Comparison of ENCODE assay signal across 12 cellular contexts in genomic region chr7:158549176-158549833, GRCh38. TPM values are rescaled to one million over a fixed set of nuclear protein-coding genes. Genes with fewer than 3 reads are reported as not detected.
A peak's percentile ranks its signal among the peaks of the same experiment; 100 is the strongest.
DNase-seq lines count a peak whose midpoint lies in the region; ATAC-seq and TF ChIP-seq lines count a peak whose summit lies in the region.
"Had no signal": no experiment of that assay in that cellular context is flagged by ENCODE, and none has a peak within 500 bp of the region (broad histone marks: within the 10 kb centered on the region; RNA-seq: fewer than 3 reads in every experiment).

No MANE protein-coding gene starts in this region.

- peak overlapping the region; percentile 39 for H2BK5ac ChIP-seq in neuronal stem cell (ENCODE audit: low read length)

- no peak overlapping the region for H3K27ac Mint-ChIP-seq in HFFc6
- H3K27ac Mint-ChIP-seq: CD8-positive, alpha-beta memory T cell; stimulated activated memory B cell treated with anti-CD40 and anti-IgM and Interleukin-4, amounts not matched to agents 10 μg/mL and 1 μg/mL and 100 μg/mL, for 72 hours had no signal

- H3K9ac ChIP-seq in BLaER1 (peak overlapping the region; percentile 74), neuronal stem cell (ENCODE audit: low read depth, low read length, poor library complexity) (no peak overlapping the region)

- no peaks in the 10 kb centered on the region for H3K36me3 Mint-ChIP-seq in HFFc6 (ENCODE audit: low read depth)
- H3K36me3 Mint-ChIP-seq: CD8-positive, alpha-beta memory T cell; stimulated activated memory B cell treated with anti-CD40 and anti-IgM and Interleukin-4, amounts not matched to agents 10 μg/mL and 1 μg/mL and 100 μg/mL, for 72 hours had no signal

- H2BK15ac ChIP-seq in neuronal stem cell (ENCODE audit: low read length) = peak overlapping the region; percentile 75

- intact Hi-C loops in esophagus muscularis mucosa (cut with DNase I) = no loop called here

- H2BK12ac ChIP-seq in neuronal stem cell (ENCODE audit: low read length) = no peak overlapping the region

- H3K4me3 Mint-ChIP-seq in HFFc6 = no peak overlapping the region
- H3K4me3 Mint-ChIP-seq: CD8-positive, alpha-beta memory T cell; stimulated activated memory B cell treated with anti-CD40 and anti-IgM and Interleukin-4, amounts not matched to agents 10 μg/mL and 1 μg/mL and 100 μg/mL, for 72 hours had no signal

- peak overlapping the region; percentile 99 for H3K4me2 ChIP-seq in BLaER1
- H3K4me2 ChIP-seq in neuronal stem cell (ENCODE audit: insufficient read depth, low read length, poor library complexity, severe bottlenecking) = no peak overlapping the region

- H3K4me1 ChIP-seq in BLaER1 (peaks cover 37% of the 10 kb centered on the region), esophagus muscularis mucosa (peaks cover 0 to 14% (median 11%) of the 10 kb centered on the region in 4 donors), neuronal stem cell (ENCODE audit: control insufficient read depth in 2 of 2, insufficient read depth in 1 of 2, low read depth in 1 of 2, low read length in 2 of 2) (peaks cover 0 to 13% of the 10 kb centered on the region in 2 donors)
- H3K4me1 ChIP-seq: ascending aorta had no signal

- H4K20me1 ChIP-seq in BLaER1 = no peaks in the 10 kb centered on the region

- 35% methylated on average over 29 of the region's 30 CpGs for WGBS in esophagus muscularis mucosa
- no CpG with 5 or more reads among the region's 30 CpGs for WGBS in neuronal stem cell (ENCODE audit: extremely low coverage in 2 of 2, insufficient read length in 2 of 2, insufficient replicate concordance in 1 of 2), 2 donors

- no peaks in the 10 kb centered on the region for H3K79me1 ChIP-seq in neuronal stem cell (ENCODE audit: low read depth, low read length)

- H3K4ac ChIP-seq in neuronal stem cell (ENCODE audit: low read length) = no peak overlapping the region

- no peak for TF ChIP-seq EP300 in esophagus muscularis mucosa (IDR thresholded peaks at IDR 0.05)

- no peak overlapping the region for H4K8ac ChIP-seq in neuronal stem cell (ENCODE audit: low read depth, low read length)

- no peaks in the 10 kb centered on the region for H3K27me3 ChIP-seq in BLaER1
- H3K27me3 ChIP-seq in esophagus muscularis mucosa = peaks cover 0 to 36% (median 0%) of the 10 kb centered on the region in 4 donors
- no peaks in the 10 kb centered on the region for H3K27me3 ChIP-seq in neuronal stem cell (ENCODE audit: control insufficient read depth in 3 of 3, insufficient read depth in 3 of 3, low read depth in 1 of 3, low read length in 3 of 3)
- H3K27me3 ChIP-seq: ascending aorta had no signal

- H3K27ac ChIP-seq in BLaER1 = peak overlapping the region; percentile 83
- no peak overlapping the region for H3K27ac ChIP-seq in esophagus muscularis mucosa (replicated peaks in 1 of 4)
- H3K27ac ChIP-seq in neuronal stem cell (replicated peaks; ENCODE audit: low read length) = no peak overlapping the region
- H3K27ac ChIP-seq: ascending aorta had no signal

- H3K23ac ChIP-seq in neuronal stem cell (ENCODE audit: low read depth, low read length, poor library complexity) = no peak overlapping the region

- H3K36me3 ChIP-seq in BLaER1 (no peaks in the 10 kb centered on the region), esophagus muscularis mucosa (no peaks in the 10 kb centered on the region), neuronal stem cell (replicated peaks in 1 of 2; ENCODE audit: control insufficient read depth in 2 of 2, insufficient read depth in 2 of 2, low read length in 2 of 2) (no peaks in the 10 kb centered on the region)
- H3K36me3 ChIP-seq: ascending aorta had no signal

- TF ChIP-seq POLR2A in esophagus muscularis mucosa (IDR thresholded peaks at IDR 0.05; ENCODE audit: low read depth) = no peak

- no peak overlapping the region for H2BK120ac ChIP-seq in neuronal stem cell (ENCODE audit: low read depth, low read length)

- peak overlapping the region; percentile 40 for H2AFZ ChIP-seq in neuronal stem cell (ENCODE audit: low read length)

- TF ChIP-seq CTCF in esophagus muscularis mucosa (IDR thresholded peaks at IDR 0.05) = no peak
- no peak for TF ChIP-seq CTCF in HFFc6 (IDR thresholded peaks at IDR 0.05)
- TF ChIP-seq CTCF in GM20000 (IDR thresholded peaks at IDR 0.05; ENCODE audit: extremely low read depth, missing control alignments) = no peak

- ATAC-seq in GM21528 (IDR thresholded peaks at IDR 0.05; ENCODE audit: low FRiP score, unreplicated experiment) = no peak
- ATAC-seq: stimulated activated memory B cell treated with anti-CD40 and anti-IgM and Interleukin-4, amounts not matched to agents 10 μg/mL and 1 μg/mL and 100 μg/mL, for 72 hours had no signal

- peaks cover 3% of the 10 kb centered on the region; the same call in 1 of the 2 replicates for H3K27me3 Mint-ChIP-seq in HFFc6 (ENCODE audit: insufficient read depth)

- H3K4me3 ChIP-seq in BLaER1 (peak overlapping the region; percentile 60), esophagus muscularis mucosa (peak overlapping the region; percentile 13 to 32 (median 23)), neuronal stem cell (ENCODE audit: low read length in 2 of 2) (no peak overlapping the region)
- H3K4me3 ChIP-seq: ascending aorta had no signal

- peak overlapping the region; percentile 81 for H2AK5ac ChIP-seq in neuronal stem cell (ENCODE audit: low read depth, low read length)

- no peak overlapping the region for H4K91ac ChIP-seq in neuronal stem cell (ENCODE audit: low read depth, low read length, poor library complexity)

- peaks cover 32% of the 10 kb centered on the region for H3K9me3 Mint-ChIP-seq in HFFc6
- H3K9me3 Mint-ChIP-seq: CD8-positive, alpha-beta memory T cell; stimulated activated memory B cell treated with anti-CD40 and anti-IgM and Interleukin-4, amounts not matched to agents 10 μg/mL and 1 μg/mL and 100 μg/mL, for 72 hours had no signal

- H3K4me1 Mint-ChIP-seq in HFFc6 (ENCODE audit: low read depth) = no peaks in the 10 kb centered on the region
- H3K4me1 Mint-ChIP-seq: CD8-positive, alpha-beta memory T cell; stimulated activated memory B cell treated with anti-CD40 and anti-IgM and Interleukin-4, amounts not matched to agents 10 μg/mL and 1 μg/mL and 100 μg/mL, for 72 hours had no signal

- DNase-seq in NCI-H2196 treated with DMSO at 0.1 percent for 48 hours (lab: John Stamatoyannopoulos, UW; ENCODE audit: unreplicated experiment) (peak; percentile 15), esophagus muscularis mucosa (ENCODE audit: extremely low spot score) (no peak), neuronal stem cell (ENCODE audit: low spot score) (no peak), HFFc6 (no peak), GM20000 (ENCODE audit: low spot score) (no peak)
- DNase-seq in activated CD4-positive, alpha-beta T cell treated with anti-CD3 and anti-CD28 coated beads for 4 hours = no peak
- DNase-seq: NCI-H226 had no signal

- H3K9me3 ChIP-seq in BLaER1 (no peaks in the 10 kb centered on the region), esophagus muscularis mucosa (no peaks in the 10 kb centered on the region), neuronal stem cell (replicated peaks in 1 of 2; ENCODE audit: control insufficient read depth in 2 of 2, insufficient read depth in 1 of 2, low read depth in 1 of 2, low read length in 2 of 2) (no peaks in the 10 kb centered on the region)
- H3K9me3 ChIP-seq: ascending aorta had no signal

- peak overlapping the region; percentile 72 for H3K18ac ChIP-seq in neuronal stem cell (ENCODE audit: low read length)

- no peak overlapping the region for H3K14ac ChIP-seq in neuronal stem cell (ENCODE audit: low read length)

RNA-seq across cellular contexts. Expression of gene PTPRN2, which starts 38.3 kb away (rescaled TPM):
- 1 to 10 TPM; 2.1 to 3.1 (median 3.1) TPM for total RNA-seq in esophagus muscularis mucosa
- polyA plus RNA-seq in neuronal stem cell (2013, experiment 1 of 2) = 19.0 TPM
- polyA plus RNA-seq in neuronal stem cell (2013, experiment 2 of 2) = 20.3 TPM
- under 1 TPM; 0.05 to 0.27 (median 0.23) TPM for total RNA-seq in HFFc6 (2021; fragmentation: NEBNext Ultra II Directional; extraction: Animal tissue kit (Norgen Biotek cat#: 25700))

Comparison
In these comparisons a context has a peak if more than half of its experiments do, and no peak if none do; other contexts are left out.
1. H3K4me3 ChIP-seq: peak in BLaER1 (single experiment) and esophagus muscularis mucosa (4 of 4); none in neuronal stem cell (0 of 2).